ENCODE assay signal across 19 cellular contexts in the genomic region with DNA sequence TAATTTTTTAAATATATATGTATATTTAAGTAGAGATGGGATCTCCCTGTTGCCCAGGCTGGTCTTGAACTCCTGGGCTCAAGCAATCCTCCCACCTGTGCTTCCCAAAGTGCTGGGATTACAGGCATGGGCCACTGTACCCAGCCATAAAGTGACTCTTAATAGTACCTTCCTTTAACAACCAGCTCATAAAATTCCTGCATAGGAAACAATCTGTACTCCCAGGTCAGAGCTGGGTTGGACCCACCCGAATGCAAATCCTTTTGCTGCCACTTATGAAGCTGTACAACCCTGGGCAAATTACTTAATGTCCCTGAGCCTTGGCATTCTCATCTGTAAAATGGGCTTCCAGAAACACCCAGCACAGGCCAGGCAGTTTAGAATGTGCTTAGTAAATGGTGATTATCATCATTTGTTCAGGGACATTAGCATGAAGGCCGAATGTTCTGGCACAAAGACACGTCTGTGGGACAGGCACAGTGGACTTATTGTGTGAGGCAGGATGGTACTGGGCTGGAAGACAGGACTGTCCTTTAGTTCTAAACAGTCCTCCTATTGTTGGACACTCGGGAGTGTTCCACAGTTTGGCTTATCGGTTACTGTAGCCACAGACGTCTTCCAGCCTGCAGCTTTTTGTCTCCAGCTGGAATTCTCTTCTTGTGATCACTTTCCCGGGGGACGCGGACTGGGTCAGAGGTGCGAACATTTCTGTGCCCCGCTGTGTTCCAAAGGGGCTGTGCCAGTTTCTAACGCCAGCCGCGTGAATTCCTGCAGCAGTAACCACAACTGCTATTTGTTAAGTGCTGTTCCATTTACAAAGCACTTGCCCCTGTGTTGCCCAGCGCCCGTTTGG. TPM values are rescaled to one million over a fixed set of nuclear protein-coding genes. Genes with fewer than 3 reads are reported as not detected.
A peak's percentile ranks its signal among the peaks of the same experiment; 100 is the strongest.
DNase-seq lines count a peak whose midpoint lies in the region; ATAC-seq and TF ChIP-seq lines count a peak whose summit lies in the region.
"Had no signal": no experiment of that assay in that cellular context is flagged by ENCODE, and none has a peak within 500 bp of the region (broad histone marks: within the 10 kb centered on the region; RNA-seq: fewer than 3 reads in every experiment).

No MANE protein-coding gene starts in this region.

- ATAC-seq in right cardiac atrium = peak; percentile 45 to 64
- no peak for ATAC-seq in heart right ventricle
- no peak for ATAC-seq in HG02763 (IDR thresholded peaks at IDR 0.05; ENCODE audit: unreplicated experiment)
- ATAC-seq: Panc1; stimulated activated effector memory CD8-positive, alpha-beta T cell treated with anti-CD3 and anti-CD28 coated beads, Interleukin-12 subunit alpha, Interleukin-12 subunit beta, amount 100 ng/mL, for 72 hours had no signal

- no peak for TF ChIP-seq POLR2A in transverse colon (IDR thresholded peaks at IDR 0.05)

- H3K27ac Mint-ChIP-seq in glutamatergic neuron (ENCODE audit: unreplicated experiment) = peak overlapping the region; percentile 22
- H3K27ac Mint-ChIP-seq: activated naive CD8-positive, alpha-beta T cell treated with anti-CD3 and anti-CD28 coated beads, Interleukin-2, amount 10 ng/mL, durations not matched to agents 7 days and 5 days; stimulated activated effector memory CD8-positive, alpha-beta T cell treated with anti-CD3 and anti-CD28 coated beads, Interleukin-12 subunit alpha, Interleukin-12 subunit beta, amount 100 ng/mL, for 72 hours had no signal

- DNase-seq in right cardiac atrium = peak in 1 of 3 donors; percentile 75
- DNase-seq in heart right ventricle = no peak
- DNase-seq in glutamatergic neuron = no peak
- DNase-seq in pons (ENCODE audit: low spot score) = peak; percentile 99
- peak; percentile 62 for DNase-seq in transverse colon
- no peak for DNase-seq in NK-92 (lab: John Stamatoyannopoulos, UW; ENCODE audit: unreplicated experiment)
- no peak for DNase-seq in effector CD8-positive, alpha-beta T cell (lab: John Stamatoyannopoulos, UW)
- DNase-seq: activated naive CD8-positive, alpha-beta T cell treated with anti-CD3 and anti-CD28 coated beads, Interleukin-2, amount 10 ng/mL, durations not matched to agents 7 days and 5 days; activated T-cell treated with anti-CD3 and anti-CD28 coated beads, Interleukin-2, amount 50 U/mL, for 1 hour; KG1; mesendoderm; NCI-H1092; NCI-H82; spleen; SW 1271 had no signal

- H3K36me3 ChIP-seq in heart right ventricle = peaks cover 0 to 24% (median 14%) of the 10 kb centered on the region in 9 donors
- H3K36me3 ChIP-seq in transverse colon = peaks cover 0 to 12% (median 0%) of the 10 kb centered on the region in 4 donors

- peaks cover 27% of the 10 kb centered on the region for H3K4me1 Mint-ChIP-seq in glutamatergic neuron (ENCODE audit: low read depth, unreplicated experiment)

- no peaks in the 10 kb centered on the region for H3K36me3 Mint-ChIP-seq in glutamatergic neuron (ENCODE audit: unreplicated experiment)

- H3K9me3 Mint-ChIP-seq in glutamatergic neuron (ENCODE audit: unreplicated experiment) = peaks cover 5% of the 10 kb centered on the region
- H3K9me3 Mint-ChIP-seq: activated naive CD8-positive, alpha-beta T cell treated with anti-CD3 and anti-CD28 coated beads, Interleukin-2, amount 10 ng/mL, durations not matched to agents 7 days and 5 days; central memory CD8-positive, alpha-beta T cell; stimulated activated effector memory CD8-positive, alpha-beta T cell treated with anti-CD3 and anti-CD28 coated beads, Interleukin-12 subunit alpha, Interleukin-12 subunit beta, amount 100 ng/mL, for 72 hours had no signal

- intact Hi-C loops in right cardiac atrium (cut with DNase I) = no loop called here
- intact Hi-C loops in heart right ventricle (cut with DNase I) = no loop called here
- intact Hi-C loops in transverse colon (cut with DNase I; ENCODE audit: low total_unique reads) = no loop called here

- H3K4me3 ChIP-seq in right cardiac atrium (ENCODE audit: low read length) = no peak overlapping the region
- no peak overlapping the region for H3K4me3 ChIP-seq in heart right ventricle
- H3K4me3 ChIP-seq in transverse colon = no peak overlapping the region
- H3K4me3 ChIP-seq: spleen had no signal

- H3K4me3 Mint-ChIP-seq in glutamatergic neuron (ENCODE audit: unreplicated experiment) = no peak overlapping the region
- H3K4me3 Mint-ChIP-seq: activated naive CD8-positive, alpha-beta T cell treated with anti-CD3 and anti-CD28 coated beads, Interleukin-2, amount 10 ng/mL, durations not matched to agents 7 days and 5 days; central memory CD8-positive, alpha-beta T cell; stimulated activated effector memory CD8-positive, alpha-beta T cell treated with anti-CD3 and anti-CD28 coated beads, Interleukin-12 subunit alpha, Interleukin-12 subunit beta, amount 100 ng/mL, for 72 hours had no signal

- H3K9me3 ChIP-seq in right cardiac atrium (ENCODE audit: control insufficient read depth, low read length) (no peaks in the 10 kb centered on the region), heart right ventricle (no peaks in the 10 kb centered on the region), transverse colon (no peaks in the 10 kb centered on the region)
- H3K9me3 ChIP-seq: spleen had no signal

- in situ Hi-C loops in transverse colon (cut with MboI; ENCODE audit: low pct_ligation_motif_present in 1 of 4, low pct_unique_long_range_greater_than_20kb in 1 of 4, low sequenced_read_pairs in 3 of 4) = no loop called here

- no peak for TF ChIP-seq EP300 in transverse colon (IDR thresholded peaks at IDR 0.05; ENCODE audit: low read depth)

- TF ChIP-seq CTCF in heart right ventricle (IDR thresholded peaks at IDR 0.05) (no peak), glutamatergic neuron (IDR thresholded peaks at IDR 0.05; ENCODE audit: partially characterized antibody, unreplicated experiment) (no peak), transverse colon (IDR thresholded peaks at IDR 0.05) (no peak)

- peaks cover 6% of the 10 kb centered on the region for H3K27me3 Mint-ChIP-seq in glutamatergic neuron (ENCODE audit: unreplicated experiment)
- H3K27me3 Mint-ChIP-seq: activated naive CD8-positive, alpha-beta T cell treated with anti-CD3 and anti-CD28 coated beads, Interleukin-2, amount 10 ng/mL, durations not matched to agents 7 days and 5 days; central memory CD8-positive, alpha-beta T cell had no signal

- H3K4me1 ChIP-seq in right cardiac atrium (ENCODE audit: control insufficient read depth, insufficient read depth, low read length) (peaks cover 13% of the 10 kb centered on the region), heart right ventricle (peaks cover 6 to 47% (median 29%) of the 10 kb centered on the region in 9 donors), transverse colon (peaks cover 18 to 65% (median 37%) of the 10 kb centered on the region in 4 donors)

- H3K27me3 ChIP-seq in right cardiac atrium (ENCODE audit: control insufficient read depth, insufficient read depth) (no peaks in the 10 kb centered on the region), heart right ventricle (no peaks in the 10 kb centered on the region), transverse colon (no peaks in the 10 kb centered on the region)
- H3K27me3 ChIP-seq: spleen had no signal

- H3K27ac ChIP-seq in right cardiac atrium (ENCODE audit: low read length) (peak overlapping the region; percentile 12), heart right ventricle (peak overlapping the region in 2 of 10 donors; percentile 21 to 25), transverse colon (peak overlapping the region; percentile 87 to 93 (median 90))

- 39% methylated on average over 16 of the region's 16 CpGs for WGBS in right cardiac atrium
- WGBS in heart right ventricle, 2 donors = 61 to 72% methylated on average over 16 of the region's 16 CpGs
- WGBS in transverse colon (ENCODE audit: low coverage in 1 of 2), 2 donors = 40 to 64% methylated on average over 1 to 16 of the region's 16 CpGs

RNA-seq across cellular contexts. Expression of a gene that starts 6.0 kb away (rescaled TPM):
- total RNA-seq in right cardiac atrium (10 to 100 TPM; 18.6 to 21.7 (median 20.4) TPM), heart right ventricle (10 to 100 TPM; 16.6 to 29.9 (median 21.2) TPM), glutamatergic neuron (ENCODE audit: unreplicated experiment) (88.1 TPM), transverse colon (100 to 1,000 TPM in 1 of 4 donors, 10 to 100 TPM in 3; 28.9 to 126 (median 50.7) TPM)
- polyA plus RNA-seq in right cardiac atrium (21.0 TPM), heart right ventricle (10 to 100 TPM in 1 of 2 donors, 1 to 10 TPM in 1; 5.3 to 26.9 TPM)

RNA-seq across cellular contexts. Expression of a gene that starts 11.0 kb away (rescaled TPM):
- total RNA-seq in right cardiac atrium (100 to 1,000 TPM; 438 to 693 (median 551) TPM), heart right ventricle (1,000 to 10,000 TPM in 2 of 10 donors, 100 to 1,000 TPM in 8; 651 to 1,550 (median 786) TPM), glutamatergic neuron (ENCODE audit: unreplicated experiment) (50.7 TPM), transverse colon (100 to 1,000 TPM; 196 to 558 (median 224) TPM)
- polyA plus RNA-seq in right cardiac atrium (1,338 TPM), heart right ventricle (1,000 to 10,000 TPM; 1,777 to 4,200 TPM)

RNA-seq across cellular contexts. Expression of a gene that starts 21.7 kb away (rescaled TPM):
- 10 to 100 TPM; 13.5 to 16.4 (median 14.4) TPM for total RNA-seq in right cardiac atrium
- 16.3 TPM for polyA plus RNA-seq in right cardiac atrium
- 10 to 100 TPM; 10.8 to 16.8 (median 12.7) TPM for total RNA-seq in heart right ventricle
- 10 to 100 TPM; 19.6 to 35.3 TPM for polyA plus RNA-seq in heart right ventricle
- 9.9 TPM for total RNA-seq in glutamatergic neuron (ENCODE audit: unreplicated experiment)
- total RNA-seq in transverse colon = 100 to 1,000 TPM in 1 of 4 donors, 10 to 100 TPM in 3; 44.1 to 143 (median 57.2) TPM

RNA-seq across cellular contexts. Expression of a gene that starts 25.0 kb away (rescaled TPM):
- total RNA-seq in right cardiac atrium (1 to 10 TPM; 1.9 to 4.8 (median 3.1) TPM), heart right ventricle (1 to 10 TPM in 8 of 10 donors, under 1 TPM in 2; 0.50 to 9.3 (median 2.7) TPM), glutamatergic neuron (ENCODE audit: unreplicated experiment) (12.7 TPM), transverse colon (100 to 1,000 TPM in 2 of 4 donors, 10 to 100 TPM in 2; 53.1 to 158 (median 84.7) TPM)
- polyA plus RNA-seq in right cardiac atrium (1.4 TPM), heart right ventricle (1 to 10 TPM; 1.4 to 1.5 TPM)

RNA-seq across cellular contexts. Expression of a gene that starts 32.4 kb away (rescaled TPM):
- total RNA-seq in right cardiac atrium = 100 to 1,000 TPM in 1 of 4 donors, 10 to 100 TPM in 3; 84.8 to 105 (median 92.5) TPM
- polyA plus RNA-seq in right cardiac atrium = 82.1 TPM
- total RNA-seq in heart right ventricle = 100 to 1,000 TPM in 1 of 10 donors, 10 to 100 TPM in 9; 63.2 to 115 (median 82.4) TPM
- 10 to 100 TPM; 34.7 to 94.1 TPM for polyA plus RNA-seq in heart right ventricle
- total RNA-seq in glutamatergic neuron (ENCODE audit: unreplicated experiment) = 33.7 TPM
- 100 to 1,000 TPM; 121 to 265 (median 129) TPM for total RNA-seq in transverse colon

Comparison
In these comparisons a context has a peak if more than half of its experiments do, and no peak if none do; other contexts are left out.
1. ATAC-seq: peak in right cardiac atrium (2 of 2); none in heart right ventricle (0 of 8) and HG02763 (single experiment).
2. DNase-seq: peak in pons (single experiment) and transverse colon (single experiment); none in heart right ventricle (0 of 2), glutamatergic neuron (single experiment), NK-92 (single experiment) and effector CD8-positive, alpha-beta T cell (single experiment).